In genomic region chr4:111359602-111360001, GRCh38 we compare ENCODE assay signal across 3 cellular contexts.
A peak's percentile ranks its signal among the peaks of the same experiment; 100 is the strongest.
TF ChIP-seq lines count a peak whose summit lies in the region.

No MANE protein-coding gene starts in this region.

TF ChIP-seq in HepG2, 621 proteins besides CTCF, POLR2A, EP300 and RAD21:
- TF ChIP-seq ZNF792 (CRISPR knock-in tag; IDR thresholded peaks at IDR 0.05) (no peak), USF2 (IDR thresholded peaks at IDR 0.05; ENCODE audit: low read depth, low read length) (peak; percentile 71), USF2 (CRISPR knock-in tag; IDR thresholded peaks at IDR 0.05; ENCODE audit: borderline replicate concordance) (no peak), ZNF672 (CRISPR knock-in tag; IDR thresholded peaks at IDR 0.05) (no peak), RAD51 (IDR thresholded peaks at IDR 0.05; ENCODE audit: borderline replicate concordance) (peak; percentile 76), ZNF557 (CRISPR knock-in tag; IDR thresholded peaks at IDR 0.05) (no peak), ZNF510 (CRISPR knock-in tag; IDR thresholded peaks at IDR 0.05; ENCODE audit: low read depth) (no peak), REPIN1 (CRISPR knock-in tag; IDR thresholded peaks at IDR 0.05; ENCODE audit: borderline replicate concordance, low read depth) (no peak), ZNF256 (CRISPR knock-in tag; conservative IDR thresholded peaks at IDR 0.05) (no peak), SAFB2 (CRISPR knock-in tag; IDR thresholded peaks at IDR 0.05; ENCODE audit: borderline replicate concordance, low read depth) (no peak), HMG20A (CRISPR knock-in tag; IDR thresholded peaks at IDR 0.05; ENCODE audit: borderline replicate concordance) (no peak), CREBL2 (CRISPR knock-in tag; IDR thresholded peaks at IDR 0.05; ENCODE audit: borderline replicate concordance) (no peak)

TF ChIP-seq in GM12878, 131 proteins besides CTCF, POLR2A, EP300 and RAD21:
- TF ChIP-seq ZNF207 (IDR thresholded peaks at IDR 0.05; ENCODE audit: borderline replicate concordance) (no peak), ZNF592 (IDR thresholded peaks at IDR 0.05) (no peak), BHLHE40 (IDR thresholded peaks at IDR 0.05; ENCODE audit: borderline replicate concordance in 1 of 2, low read depth in 2 of 2, low read length in 1 of 2) (0 out of 4 replicates have a peak, but pooled peaks of 1 of the 2 experiments have one; percentile 6), EED (IDR thresholded peaks at IDR 0.05; ENCODE audit: low read depth) (no peak), RAD51 (IDR thresholded peaks at IDR 0.05) (peak; percentile 60), NFIC (IDR thresholded peaks at IDR 0.05; ENCODE audit: low read depth, low read length) (no peak), MXI1 (IDR thresholded peaks at IDR 0.05; ENCODE audit: low read depth, low read length) (no peak)
TF ChIP-seq in GM12878: peak in this region for 2.

TF ChIP-seq in H1, 55 proteins besides CTCF, POLR2A, EP300 and RAD21:
- TF ChIP-seq TAF1 (IDR thresholded peaks at IDR 0.05; ENCODE audit: low read depth, low read length) (no peak), USF2 (IDR thresholded peaks at IDR 0.05; ENCODE audit: low read length) (no peak), TCF12 (IDR thresholded peaks at IDR 0.05; ENCODE audit: low read depth, low read length) (no peak), BACH1 (IDR thresholded peaks at IDR 0.05; ENCODE audit: low read length) (no peak), EZH2 (IDR thresholded peaks at IDR 0.05; ENCODE audit: low read depth, low read length, severe bottlenecking) (no peak), NANOG (IDR thresholded peaks at IDR 0.05; ENCODE audit: insufficient read depth, low read depth, low read length, poor library complexity, severe bottlenecking) (no peak), JUN (IDR thresholded peaks at IDR 0.05; ENCODE audit: low read depth, low read length) (no peak), ZNF274 (IDR thresholded peaks at IDR 0.05; ENCODE audit: borderline replicate concordance, extremely low read depth, low read length) (no peak), CHD2 (IDR thresholded peaks at IDR 0.05; ENCODE audit: low read length) (no peak), SAP30 (IDR thresholded peaks at IDR 0.05; ENCODE audit: insufficient read depth, insufficient replicate concordance, low read length) (no peak)
